Comparison of ENCODE assay signal across 2 cellular contexts in the genomic region with DNA sequence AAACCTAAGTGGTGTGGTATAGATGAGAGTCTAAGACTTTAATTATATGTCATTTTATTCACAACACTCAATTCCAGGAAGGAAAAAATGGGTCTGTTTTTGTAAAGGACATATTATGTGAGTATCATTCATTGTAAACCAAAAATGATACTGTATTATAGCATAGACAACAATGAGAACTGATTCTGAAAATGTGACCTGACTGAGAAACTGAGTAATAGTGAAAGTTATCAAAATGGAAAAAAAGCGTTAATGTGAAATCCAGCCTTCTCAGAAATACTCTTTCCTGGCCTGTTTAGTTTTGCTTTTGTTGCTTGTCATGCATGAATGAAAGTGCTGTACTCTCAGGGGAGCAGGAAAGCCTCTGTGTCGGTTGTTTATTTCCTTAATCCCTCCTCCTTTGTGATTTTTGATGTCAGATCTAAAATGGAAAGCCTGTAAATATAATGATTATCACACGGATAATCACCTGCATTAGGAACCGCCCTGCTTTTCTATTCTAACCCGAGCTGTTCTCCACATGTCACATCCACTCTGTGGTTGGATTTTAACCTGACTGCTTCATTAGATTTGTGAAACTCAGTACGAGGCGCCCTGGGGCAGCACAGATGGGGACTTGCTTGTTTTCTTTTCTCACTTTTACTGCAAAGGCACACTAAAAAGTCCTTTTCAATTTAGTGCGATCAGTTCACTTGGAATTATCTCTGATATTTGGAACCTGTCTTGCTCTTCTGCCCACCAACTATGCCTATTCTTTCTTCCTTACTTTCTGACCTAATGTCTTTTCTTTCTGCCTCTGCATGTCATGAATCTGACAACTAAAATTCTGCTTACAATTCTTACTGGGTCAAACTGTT.
TF ChIP-seq lines count a peak whose summit lies in the region.

No MANE protein-coding gene starts in this region.

TF ChIP-seq in IMR-90, 13 proteins besides CTCF, POLR2A, EP300 and RAD21 (continued from another document):
- TF ChIP-seq, protein P1, sequence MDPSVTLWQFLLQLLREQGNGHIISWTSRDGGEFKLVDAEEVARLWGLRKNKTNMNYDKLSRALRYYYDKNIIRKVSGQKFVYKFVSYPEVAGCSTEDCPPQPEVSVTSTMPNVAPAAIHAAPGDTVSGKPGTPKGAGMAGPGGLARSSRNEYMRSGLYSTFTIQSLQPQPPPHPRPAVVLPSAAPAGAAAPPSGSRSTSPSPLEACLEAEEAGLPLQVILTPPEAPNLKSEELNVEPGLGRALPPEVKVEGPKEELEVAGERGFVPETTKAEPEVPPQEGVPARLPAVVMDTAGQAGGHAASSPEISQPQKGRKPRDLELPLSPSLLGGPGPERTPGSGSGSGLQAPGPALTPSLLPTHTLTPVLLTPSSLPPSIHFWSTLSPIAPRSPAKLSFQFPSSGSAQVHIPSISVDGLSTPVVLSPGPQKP (IDR thresholded peaks at IDR 0.05; ENCODE audit: borderline replicate concordance, low read depth, low read length), result no peak
- TF ChIP-seq CEBPB (IDR thresholded peaks at IDR 0.05; ENCODE audit: low read depth, low read length) (no peak), RCOR1 (IDR thresholded peaks at IDR 0.05; ENCODE audit: insufficient replicate concordance, low read length) (no peak)

TF ChIP-seq in GM23338, 12 proteins besides CTCF, POLR2A, EP300 and RAD21 (continued from another document):
- TF ChIP-seq, protein P2, sequence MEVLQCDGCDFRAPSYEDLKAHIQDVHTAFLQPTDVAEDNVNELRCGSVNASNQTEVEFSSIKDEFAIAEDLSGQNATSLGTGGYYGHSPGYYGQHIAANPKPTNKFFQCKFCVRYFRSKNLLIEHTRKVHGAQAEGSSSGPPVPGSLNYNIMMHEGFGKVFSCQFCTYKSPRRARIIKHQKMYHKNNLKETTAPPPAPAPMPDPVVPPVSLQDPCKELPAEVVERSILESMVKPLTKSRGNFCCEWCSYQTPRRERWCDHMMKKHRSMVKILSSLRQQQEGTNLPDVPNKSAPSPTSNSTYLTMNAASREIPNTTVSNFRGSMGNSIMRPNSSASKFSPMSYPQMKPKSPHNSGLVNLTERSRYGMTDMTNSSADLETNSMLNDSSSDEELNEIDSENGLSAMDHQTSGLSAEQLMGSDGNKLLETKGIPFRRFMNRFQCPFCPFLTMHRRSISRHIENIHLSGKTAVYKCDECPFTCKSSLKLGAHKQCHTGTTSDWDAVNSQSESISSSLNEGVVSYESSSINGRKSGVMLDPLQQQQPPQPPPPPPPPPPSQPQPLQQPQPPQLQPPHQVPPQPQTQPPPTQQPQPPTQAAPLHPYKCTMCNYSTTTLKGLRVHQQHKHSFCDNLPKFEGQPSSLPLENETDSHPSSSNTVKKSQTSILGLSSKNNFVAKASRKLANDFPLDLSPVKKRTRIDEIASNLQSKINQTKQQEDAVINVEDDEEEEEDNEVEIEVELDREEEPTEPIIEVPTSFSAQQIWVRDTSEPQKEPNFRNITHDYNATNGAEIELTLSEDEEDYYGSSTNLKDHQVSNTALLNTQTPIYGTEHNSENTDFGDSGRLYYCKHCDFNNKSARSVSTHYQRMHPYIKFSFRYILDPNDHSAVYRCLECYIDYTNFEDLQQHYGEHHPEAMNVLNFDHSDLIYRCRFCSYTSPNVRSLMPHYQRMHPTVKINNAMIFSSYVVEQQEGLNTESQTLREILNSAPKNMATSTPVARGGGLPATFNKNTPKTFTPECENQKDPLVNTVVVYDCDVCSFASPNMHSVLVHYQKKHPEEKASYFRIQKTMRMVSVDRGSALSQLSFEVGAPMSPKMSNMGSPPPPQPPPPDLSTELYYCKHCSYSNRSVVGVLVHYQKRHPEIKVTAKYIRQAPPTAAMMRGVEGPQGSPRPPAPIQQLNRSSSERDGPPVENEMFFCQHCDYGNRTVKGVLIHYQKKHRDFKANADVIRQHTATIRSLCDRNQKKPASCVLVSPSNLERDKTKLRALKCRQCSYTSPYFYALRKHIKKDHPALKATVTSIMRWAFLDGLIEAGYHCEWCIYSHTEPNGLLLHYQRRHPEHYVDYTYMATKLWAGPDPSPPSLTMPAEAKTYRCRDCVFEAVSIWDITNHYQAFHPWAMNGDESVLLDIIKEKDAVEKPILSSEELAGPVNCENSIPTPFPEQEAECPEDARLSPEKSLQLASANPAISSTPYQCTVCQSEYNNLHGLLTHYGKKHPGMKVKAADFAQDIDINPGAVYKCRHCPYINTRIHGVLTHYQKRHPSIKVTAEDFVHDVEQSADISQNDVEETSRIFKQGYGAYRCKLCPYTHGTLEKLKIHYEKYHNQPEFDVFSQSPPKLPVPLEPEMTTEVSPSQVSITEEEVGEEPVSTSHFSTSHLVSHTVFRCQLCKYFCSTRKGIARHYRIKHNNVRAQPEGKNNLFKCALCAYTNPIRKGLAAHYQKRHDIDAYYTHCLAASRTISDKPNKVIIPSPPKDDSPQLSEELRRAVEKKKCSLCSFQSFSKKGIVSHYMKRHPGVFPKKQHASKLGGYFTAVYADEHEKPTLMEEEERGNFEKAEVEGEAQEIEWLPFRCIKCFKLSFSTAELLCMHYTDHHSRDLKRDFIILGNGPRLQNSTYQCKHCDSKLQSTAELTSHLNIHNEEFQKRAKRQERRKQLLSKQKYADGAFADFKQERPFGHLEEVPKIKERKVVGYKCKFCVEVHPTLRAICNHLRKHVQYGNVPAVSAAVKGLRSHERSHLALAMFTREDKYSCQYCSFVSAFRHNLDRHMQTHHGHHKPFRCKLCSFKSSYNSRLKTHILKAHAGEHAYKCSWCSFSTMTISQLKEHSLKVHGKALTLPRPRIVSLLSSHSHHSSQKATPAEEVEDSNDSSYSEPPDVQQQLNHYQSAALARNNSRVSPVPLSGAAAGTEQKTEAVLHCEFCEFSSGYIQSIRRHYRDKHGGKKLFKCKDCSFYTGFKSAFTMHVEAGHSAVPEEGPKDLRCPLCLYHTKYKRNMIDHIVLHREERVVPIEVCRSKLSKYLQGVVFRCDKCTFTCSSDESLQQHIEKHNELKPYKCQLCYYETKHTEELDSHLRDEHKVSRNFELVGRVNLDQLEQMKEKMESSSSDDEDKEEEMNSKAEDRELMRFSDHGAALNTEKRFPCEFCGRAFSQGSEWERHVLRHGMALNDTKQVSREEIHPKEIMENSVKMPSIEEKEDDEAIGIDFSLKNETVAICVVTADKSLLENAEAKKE (CRISPR knock-in tag; IDR thresholded peaks at IDR 0.05), result no peak
- TF ChIP-seq, protein P3, sequence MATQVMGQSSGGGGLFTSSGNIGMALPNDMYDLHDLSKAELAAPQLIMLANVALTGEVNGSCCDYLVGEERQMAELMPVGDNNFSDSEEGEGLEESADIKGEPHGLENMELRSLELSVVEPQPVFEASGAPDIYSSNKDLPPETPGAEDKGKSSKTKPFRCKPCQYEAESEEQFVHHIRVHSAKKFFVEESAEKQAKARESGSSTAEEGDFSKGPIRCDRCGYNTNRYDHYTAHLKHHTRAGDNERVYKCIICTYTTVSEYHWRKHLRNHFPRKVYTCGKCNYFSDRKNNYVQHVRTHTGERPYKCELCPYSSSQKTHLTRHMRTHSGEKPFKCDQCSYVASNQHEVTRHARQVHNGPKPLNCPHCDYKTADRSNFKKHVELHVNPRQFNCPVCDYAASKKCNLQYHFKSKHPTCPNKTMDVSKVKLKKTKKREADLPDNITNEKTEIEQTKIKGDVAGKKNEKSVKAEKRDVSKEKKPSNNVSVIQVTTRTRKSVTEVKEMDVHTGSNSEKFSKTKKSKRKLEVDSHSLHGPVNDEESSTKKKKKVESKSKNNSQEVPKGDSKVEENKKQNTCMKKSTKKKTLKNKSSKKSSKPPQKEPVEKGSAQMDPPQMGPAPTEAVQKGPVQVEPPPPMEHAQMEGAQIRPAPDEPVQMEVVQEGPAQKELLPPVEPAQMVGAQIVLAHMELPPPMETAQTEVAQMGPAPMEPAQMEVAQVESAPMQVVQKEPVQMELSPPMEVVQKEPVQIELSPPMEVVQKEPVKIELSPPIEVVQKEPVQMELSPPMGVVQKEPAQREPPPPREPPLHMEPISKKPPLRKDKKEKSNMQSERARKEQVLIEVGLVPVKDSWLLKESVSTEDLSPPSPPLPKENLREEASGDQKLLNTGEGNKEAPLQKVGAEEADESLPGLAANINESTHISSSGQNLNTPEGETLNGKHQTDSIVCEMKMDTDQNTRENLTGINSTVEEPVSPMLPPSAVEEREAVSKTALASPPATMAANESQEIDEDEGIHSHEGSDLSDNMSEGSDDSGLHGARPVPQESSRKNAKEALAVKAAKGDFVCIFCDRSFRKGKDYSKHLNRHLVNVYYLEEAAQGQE (IDR thresholded peaks at IDR 0.05; ENCODE audit: unreplicated experiment), result no peak
- no peak for TF ChIP-seq STAT1 (IDR thresholded peaks at IDR 0.05; ENCODE audit: unreplicated experiment)
- TF ChIP-seq JUNB (IDR thresholded peaks at IDR 0.05; ENCODE audit: unreplicated experiment), result no peak
TF ChIP-seq in GM23338: peak in this region for 0.
